Comparison of ENCODE assay signal across 13 cellular contexts in the genomic region with DNA sequence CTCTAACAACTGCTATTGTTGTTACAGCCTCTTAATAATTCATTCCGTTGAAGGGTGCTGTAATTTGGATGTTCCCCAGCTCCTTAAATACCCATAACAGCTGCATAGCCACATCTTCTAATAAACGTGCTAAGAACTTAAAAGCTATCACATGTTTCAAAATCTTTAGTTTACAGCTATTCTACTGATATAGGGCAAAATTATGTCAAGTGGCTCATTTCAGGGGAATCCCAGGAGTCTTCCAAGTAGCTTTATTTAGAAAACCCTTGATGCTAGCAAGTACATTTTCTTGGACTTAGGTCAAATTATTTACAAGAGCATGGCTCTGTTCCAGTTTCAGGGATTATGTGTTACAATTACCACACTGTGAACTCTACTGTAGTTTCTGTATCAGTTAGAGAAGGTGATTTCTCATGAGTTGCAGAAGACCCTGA.
A peak's percentile ranks its signal among the peaks of the same experiment; 100 is the strongest.
DNase-seq lines count a peak whose midpoint lies in the region; ATAC-seq and TF ChIP-seq lines count a peak whose summit lies in the region.
"Had no signal": no experiment of that assay in that cellular context is flagged by ENCODE, and none has a peak within 500 bp of the region (broad histone marks: within the 10 kb centered on the region; RNA-seq: fewer than 3 reads in every experiment).

No MANE protein-coding gene starts in this region.

- no peaks in the 10 kb centered on the region for H3K79me2 ChIP-seq in smooth muscle cell (ENCODE audit: low read depth)

- H3K27ac ChIP-seq in smooth muscle cell (ENCODE audit: low read depth) = no peak overlapping the region
- no peak overlapping the region for H3K27ac ChIP-seq in gastroesophageal sphincter
- H3K27ac ChIP-seq: A549, thoracic aorta had no signal

- TF ChIP-seq EP300 in Ishikawa (IDR thresholded peaks at IDR 0.05; ENCODE audit: borderline replicate concordance) = no peak
- TF ChIP-seq EP300 in gastroesophageal sphincter (IDR thresholded peaks at IDR 0.05) = no peak

- H3K9me3 ChIP-seq in smooth muscle cell (replicated peaks; ENCODE audit: low read depth) = no peaks in the 10 kb centered on the region
- no peaks in the 10 kb centered on the region for H3K9me3 ChIP-seq in gastroesophageal sphincter
- H3K9me3 ChIP-seq: A549, thoracic aorta had no signal

- in situ Hi-C loops in astrocyte of the spinal cord (cut with HindIII; ENCODE audit: low sequenced_read_pairs) = no loop called here

- 28% methylated on average over 2 of the region's 2 CpGs for WGBS in smooth muscle cell (ENCODE audit: low lambda C conversion rate)
- WGBS in gastroesophageal sphincter (ENCODE audit: low coverage in 1 of 2), 2 donors = 7 to 19% methylated on average over 2 of the region's 2 CpGs

- no peak for ATAC-seq in gastroesophageal sphincter
- ATAC-seq: A549 had no signal

- no peaks in the 10 kb centered on the region for H4K20me1 ChIP-seq in smooth muscle cell (ENCODE audit: low read depth)

- no peaks in the 10 kb centered on the region for H3K4me1 ChIP-seq in smooth muscle cell (ENCODE audit: low read depth)
- peaks cover 0 to 14% (median 0%) of the 10 kb centered on the region in 3 donors for H3K4me1 ChIP-seq in gastroesophageal sphincter
- H3K4me1 ChIP-seq: A549 had no signal

- no peak for TF ChIP-seq POLR2A in gastroesophageal sphincter (IDR thresholded peaks at IDR 0.05)

- H3K27me3 ChIP-seq in smooth muscle cell (ENCODE audit: low read depth) = no peaks in the 10 kb centered on the region
- H3K27me3 ChIP-seq in gastroesophageal sphincter = no peaks in the 10 kb centered on the region

- H3K9ac ChIP-seq in smooth muscle cell (ENCODE audit: low read depth) = no peak overlapping the region

- no peaks in the 10 kb centered on the region for H3F3A ChIP-seq in smooth muscle cell (ENCODE audit: low read depth)

- H3K4me3 ChIP-seq in astrocyte of the spinal cord (ENCODE audit: low read depth, low read length) = no peak overlapping the region
- H3K4me3 ChIP-seq in smooth muscle cell = no peak overlapping the region
- H3K4me3 ChIP-seq in gastroesophageal sphincter = no peak overlapping the region
- H3K4me3 ChIP-seq: A549, thoracic aorta had no signal

- H2AFZ ChIP-seq in smooth muscle cell (ENCODE audit: low read depth) = no peak overlapping the region

- H3K36me3 ChIP-seq in smooth muscle cell (ENCODE audit: low read depth) (no peaks in the 10 kb centered on the region), gastroesophageal sphincter (no peaks in the 10 kb centered on the region)
- H3K36me3 ChIP-seq: thoracic aorta had no signal

- DNase-seq in NCI-H2196 treated with DMSO at 0.1 percent for 48 hours (lab: John Stamatoyannopoulos, UW; ENCODE audit: unreplicated experiment) = peak; percentile 2
- no peak for DNase-seq in NCI-H2196 (lab: John Stamatoyannopoulos, UW; ENCODE audit: unreplicated experiment)
- DNase-seq in astrocyte of the spinal cord (ENCODE audit: low read depth, low spot score) = peak; percentile 75
- DNase-seq in smooth muscle cell (lab: John Stamatoyannopoulos, UW; ENCODE audit: unreplicated experiment) = no peak
- no peak for DNase-seq in MV-4-11 (lab: John Stamatoyannopoulos, UW)
- no peak for DNase-seq in central memory CD4-positive, alpha-beta T cell
- DNase-seq: activated CD4-positive, CD25-positive, alpha-beta regulatory T cell treated with anti-CD3 and anti-CD28 coated beads, Interleukin-2, amount 50 U/mL, for 72 hours; islet precursor cell; NCI-H2081 treated with DMSO at 0.1 percent for 48 hours had no signal

- TF ChIP-seq RAD21 in Ishikawa (IDR thresholded peaks at IDR 0.05; ENCODE audit: low read depth) = no peak

- no peak for TF ChIP-seq CTCF in astrocyte of the spinal cord (IDR thresholded peaks at IDR 0.05; ENCODE audit: low read depth, low read length)
- TF ChIP-seq CTCF in smooth muscle cell (IDR thresholded peaks at IDR 0.05; ENCODE audit: borderline replicate concordance, insufficient read depth, poor library complexity, severe bottlenecking) = no peak
- no peak for TF ChIP-seq CTCF in gastroesophageal sphincter (IDR thresholded peaks at IDR 0.05)

- peak overlapping the region; percentile 19 for H3K4me2 ChIP-seq in smooth muscle cell
- H3K4me2 ChIP-seq: A549 had no signal

TF ChIP-seq in Ishikawa, 13 proteins besides CTCF, POLR2A, EP300 and RAD21:
- TF ChIP-seq TCF12 (IDR thresholded peaks at IDR 0.05; ENCODE audit: low read depth) = no peak
- peak; percentile 77 for TF ChIP-seq NFIC (IDR thresholded peaks at IDR 0.05)
- TF ChIP-seq ZBTB7A (IDR thresholded peaks at IDR 0.05; ENCODE audit: low read depth) = no peak
TF ChIP-seq in Ishikawa: peak in this region for 1.

Comparison
In these comparisons a context has a peak if more than half of its experiments do, and no peak if none do; other contexts are left out.
1. DNase-seq: peak in NCI-H2196 treated with DMSO at 0.1 percent for 48 hours (single experiment) and astrocyte of the spinal cord (single experiment); none in NCI-H2196 (single experiment), smooth muscle cell (single experiment), MV-4-11 (single experiment) and central memory CD4-positive, alpha-beta T cell (single experiment).